In the genomic region with DNA sequence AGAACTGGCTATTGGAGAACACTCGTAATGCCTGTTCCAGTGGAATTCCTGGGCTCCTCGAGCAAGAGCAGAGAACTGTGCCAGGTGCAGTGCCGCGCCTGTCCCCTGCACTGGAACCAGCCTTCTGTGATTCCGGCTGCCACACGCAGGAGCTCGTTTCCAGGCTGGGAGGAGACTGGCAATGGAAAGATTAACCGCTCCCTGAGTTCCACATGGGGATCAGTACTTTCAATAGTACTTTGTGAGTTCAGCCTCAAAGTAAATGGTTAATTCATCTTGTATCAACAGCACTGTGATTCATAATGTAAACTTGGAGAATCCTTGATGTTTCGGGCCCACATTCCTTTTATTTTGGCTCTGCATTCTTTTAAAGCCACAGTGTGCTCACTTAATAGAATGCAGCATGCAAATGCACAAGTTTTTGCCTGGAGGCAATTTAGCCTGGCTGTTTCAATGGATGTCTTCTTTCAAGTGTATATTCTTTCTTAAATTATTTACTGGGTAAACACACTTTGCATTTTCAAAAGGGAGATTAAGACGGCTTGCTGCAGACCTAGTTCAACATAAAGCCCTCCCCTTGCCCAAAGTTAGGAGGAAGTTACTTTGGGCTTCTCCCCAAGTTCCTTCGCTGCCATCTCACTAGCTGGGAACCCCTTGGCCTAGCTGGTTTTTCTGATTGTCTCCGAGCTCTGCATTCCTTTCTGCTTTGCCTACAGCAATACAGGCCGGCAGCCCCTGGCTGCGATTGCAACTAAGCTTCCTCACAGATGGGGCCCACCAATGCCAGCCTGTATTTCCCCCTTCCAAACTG, we compare ENCODE assay signal across 1 cellular context.
TF ChIP-seq lines count a peak whose summit lies in the region.

No MANE protein-coding gene starts in this region.

TF ChIP-seq in HepG2, 621 proteins besides CTCF, POLR2A, EP300 and RAD21 (continued from another document):
- TF ChIP-seq, protein P1, sequence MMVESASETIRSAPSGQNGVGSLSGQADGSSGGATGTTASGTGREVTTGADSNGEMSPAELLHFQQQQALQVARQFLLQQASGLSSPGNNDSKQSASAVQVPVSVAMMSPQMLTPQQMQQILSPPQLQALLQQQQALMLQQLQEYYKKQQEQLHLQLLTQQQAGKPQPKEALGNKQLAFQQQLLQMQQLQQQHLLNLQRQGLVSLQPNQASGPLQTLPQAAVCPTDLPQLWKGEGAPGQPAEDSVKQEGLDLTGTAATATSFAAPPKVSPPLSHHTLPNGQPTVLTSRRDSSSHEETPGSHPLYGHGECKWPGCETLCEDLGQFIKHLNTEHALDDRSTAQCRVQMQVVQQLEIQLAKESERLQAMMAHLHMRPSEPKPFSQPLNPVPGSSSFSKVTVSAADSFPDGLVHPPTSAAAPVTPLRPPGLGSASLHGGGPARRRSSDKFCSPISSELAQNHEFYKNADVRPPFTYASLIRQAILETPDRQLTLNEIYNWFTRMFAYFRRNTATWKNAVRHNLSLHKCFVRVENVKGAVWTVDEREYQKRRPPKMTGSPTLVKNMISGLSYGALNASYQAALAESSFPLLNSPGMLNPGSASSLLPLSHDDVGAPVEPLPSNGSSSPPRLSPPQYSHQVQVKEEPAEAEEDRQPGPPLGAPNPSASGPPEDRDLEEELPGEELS (CRISPR knock-in tag; IDR thresholded peaks at IDR 0.05), result peak; percentile 75
